In genomic region chr6:80742481-80742880, GRCh38 we compare ENCODE assay signal across 8 cellular contexts.
DNase-seq lines count a peak whose midpoint lies in the region; ATAC-seq lines count a peak whose summit lies in the region.

No MANE protein-coding gene starts in this region.

- ATAC-seq in HG03025 (IDR thresholded peaks at IDR 0.05; ENCODE audit: low FRiP score, unreplicated experiment) (no peak), GM21381 (IDR thresholded peaks at IDR 0.05; ENCODE audit: unreplicated experiment) (no peak), GM19351 (IDR thresholded peaks at IDR 0.05; ENCODE audit: unreplicated experiment) (no peak)

- peak; percentile 40 for DNase-seq in NCI-H82 (lab: John Stamatoyannopoulos, UW)
- no peak for DNase-seq in NCI-H82 treated with DMSO at 0.1 percent for 48 hours (lab: John Stamatoyannopoulos, UW; ENCODE audit: unreplicated experiment)
- DNase-seq in NCI-H1694 (lab: John Stamatoyannopoulos, UW), result peak; percentile 40
- peak; percentile 0 to 30 for DNase-seq in dermis microvascular lymphatic vessel endothelial cell (ENCODE audit: low read depth in 2 of 2)
- peak; percentile 26 for DNase-seq in smooth muscle cell of the brain vasculature (ENCODE audit: low read depth, low spot score)
